In the genomic region with DNA sequence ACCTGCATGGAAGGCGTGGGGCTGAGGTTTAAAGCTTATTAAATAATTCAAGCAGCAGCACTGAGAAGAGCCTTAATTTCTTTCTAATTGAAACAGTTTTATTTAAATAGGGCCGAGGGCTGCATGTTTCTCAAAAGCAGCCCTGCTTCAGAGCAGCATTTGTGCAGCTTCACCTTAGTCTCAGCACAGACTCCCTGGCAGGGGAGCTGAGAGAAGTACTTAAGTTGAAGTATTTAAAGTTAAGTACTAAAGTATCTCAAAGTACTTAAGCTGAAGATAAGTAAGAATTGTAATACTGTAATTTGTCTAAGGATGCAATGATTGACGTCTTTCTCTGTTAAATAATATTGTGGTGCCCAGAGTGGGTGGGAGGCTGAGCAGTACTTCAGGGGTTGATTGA, we compare ENCODE assay signal across 1 cellular context.
TF ChIP-seq lines count a peak whose summit lies in the region.

No MANE protein-coding gene starts in this region.

TF ChIP-seq in SK-N-SH treated with all-trans-retinoic acid at 6 μM for 48 hours, 23 proteins besides CTCF, POLR2A, EP300 and RAD21 (continued from another document):
- TF ChIP-seq, protein P1, sequence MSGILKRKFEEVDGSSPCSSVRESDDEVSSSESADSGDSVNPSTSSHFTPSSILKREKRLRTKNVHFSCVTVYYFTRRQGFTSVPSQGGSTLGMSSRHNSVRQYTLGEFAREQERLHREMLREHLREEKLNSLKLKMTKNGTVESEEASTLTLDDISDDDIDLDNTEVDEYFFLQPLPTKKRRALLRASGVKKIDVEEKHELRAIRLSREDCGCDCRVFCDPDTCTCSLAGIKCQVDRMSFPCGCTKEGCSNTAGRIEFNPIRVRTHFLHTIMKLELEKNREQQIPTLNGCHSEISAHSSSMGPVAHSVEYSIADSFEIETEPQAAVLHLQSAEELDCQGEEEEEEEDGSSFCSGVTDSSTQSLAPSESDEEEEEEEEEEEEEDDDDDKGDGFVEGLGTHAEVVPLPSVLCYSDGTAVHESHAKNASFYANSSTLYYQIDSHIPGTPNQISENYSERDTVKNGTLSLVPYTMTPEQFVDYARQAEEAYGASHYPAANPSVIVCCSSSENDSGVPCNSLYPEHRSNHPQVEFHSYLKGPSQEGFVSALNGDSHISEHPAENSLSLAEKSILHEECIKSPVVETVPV (CRISPR knock-in tag; IDR thresholded peaks at IDR 0.05): no peak
- TF ChIP-seq ZNF565 (CRISPR knock-in tag; conservative IDR thresholded peaks at IDR 0.05; ENCODE audit: low read depth): no peak
- TF ChIP-seq ZFP3 (CRISPR knock-in tag; IDR thresholded peaks at IDR 0.05): no peak
- TF ChIP-seq, protein P2, sequence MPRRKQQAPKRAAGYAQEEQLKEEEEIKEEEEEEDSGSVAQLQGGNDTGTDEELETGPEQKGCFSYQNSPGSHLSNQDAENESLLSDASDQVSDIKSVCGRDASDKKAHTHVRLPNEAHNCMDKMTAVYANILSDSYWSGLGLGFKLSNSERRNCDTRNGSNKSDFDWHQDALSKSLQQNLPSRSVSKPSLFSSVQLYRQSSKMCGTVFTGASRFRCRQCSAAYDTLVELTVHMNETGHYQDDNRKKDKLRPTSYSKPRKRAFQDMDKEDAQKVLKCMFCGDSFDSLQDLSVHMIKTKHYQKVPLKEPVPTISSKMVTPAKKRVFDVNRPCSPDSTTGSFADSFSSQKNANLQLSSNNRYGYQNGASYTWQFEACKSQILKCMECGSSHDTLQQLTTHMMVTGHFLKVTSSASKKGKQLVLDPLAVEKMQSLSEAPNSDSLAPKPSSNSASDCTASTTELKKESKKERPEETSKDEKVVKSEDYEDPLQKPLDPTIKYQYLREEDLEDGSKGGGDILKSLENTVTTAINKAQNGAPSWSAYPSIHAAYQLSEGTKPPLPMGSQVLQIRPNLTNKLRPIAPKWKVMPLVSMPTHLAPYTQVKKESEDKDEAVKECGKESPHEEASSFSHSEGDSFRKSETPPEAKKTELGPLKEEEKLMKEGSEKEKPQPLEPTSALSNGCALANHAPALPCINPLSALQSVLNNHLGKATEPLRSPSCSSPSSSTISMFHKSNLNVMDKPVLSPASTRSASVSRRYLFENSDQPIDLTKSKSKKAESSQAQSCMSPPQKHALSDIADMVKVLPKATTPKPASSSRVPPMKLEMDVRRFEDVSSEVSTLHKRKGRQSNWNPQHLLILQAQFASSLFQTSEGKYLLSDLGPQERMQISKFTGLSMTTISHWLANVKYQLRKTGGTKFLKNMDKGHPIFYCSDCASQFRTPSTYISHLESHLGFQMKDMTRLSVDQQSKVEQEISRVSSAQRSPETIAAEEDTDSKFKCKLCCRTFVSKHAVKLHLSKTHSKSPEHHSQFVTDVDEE (CRISPR knock-in tag; IDR thresholded peaks at IDR 0.05): no peak
- no peak for TF ChIP-seq TOX (CRISPR knock-in tag; IDR thresholded peaks at IDR 0.05; ENCODE audit: borderline replicate concordance)
- TF ChIP-seq, protein P3, sequence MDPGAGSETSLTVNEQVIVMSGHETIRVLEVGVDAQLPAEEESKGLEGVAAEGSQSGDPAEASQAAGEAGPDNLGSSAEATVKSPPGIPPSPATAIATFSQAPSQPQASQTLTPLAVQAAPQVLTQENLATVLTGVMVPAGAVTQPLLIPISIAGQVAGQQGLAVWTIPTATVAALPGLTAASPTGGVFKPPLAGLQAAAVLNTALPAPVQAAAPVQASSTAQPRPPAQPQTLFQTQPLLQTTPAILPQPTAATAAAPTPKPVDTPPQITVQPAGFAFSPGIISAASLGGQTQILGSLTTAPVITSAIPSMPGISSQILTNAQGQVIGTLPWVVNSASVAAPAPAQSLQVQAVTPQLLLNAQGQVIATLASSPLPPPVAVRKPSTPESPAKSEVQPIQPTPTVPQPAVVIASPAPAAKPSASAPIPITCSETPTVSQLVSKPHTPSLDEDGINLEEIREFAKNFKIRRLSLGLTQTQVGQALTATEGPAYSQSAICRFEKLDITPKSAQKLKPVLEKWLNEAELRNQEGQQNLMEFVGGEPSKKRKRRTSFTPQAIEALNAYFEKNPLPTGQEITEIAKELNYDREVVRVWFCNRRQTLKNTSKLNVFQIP (CRISPR knock-in tag; IDR thresholded peaks at IDR 0.05; ENCODE audit: borderline replicate concordance, low read depth): no peak
- TF ChIP-seq ZC3H10 (CRISPR knock-in tag; IDR thresholded peaks at IDR 0.05): no peak
- TF ChIP-seq GLIS3 (CRISPR knock-in tag; IDR thresholded peaks at IDR 0.05): no peak
